In the genomic region with DNA sequence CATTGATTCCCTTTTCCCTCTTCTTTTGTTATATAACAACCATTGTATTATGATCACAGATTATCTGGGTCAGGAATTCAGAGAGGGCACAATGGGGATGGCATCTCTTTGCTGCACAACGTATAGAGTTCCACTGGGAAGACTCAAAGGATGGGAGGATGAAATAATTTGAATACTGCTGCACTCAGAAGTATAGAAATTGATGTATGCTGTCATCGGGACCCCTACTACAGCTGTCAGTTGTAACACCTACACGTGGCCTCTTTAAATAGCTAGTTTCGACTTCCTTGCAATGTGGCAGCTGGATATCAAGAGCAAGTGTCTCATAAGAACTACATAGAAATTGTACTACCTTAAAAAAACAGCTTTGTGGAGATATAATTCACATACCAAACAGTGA, we compare ENCODE assay signal across 23 cellular contexts.
A peak's percentile ranks its signal among the peaks of the same experiment; 100 is the strongest.
DNase-seq lines count a peak whose midpoint lies in the region; ATAC-seq and TF ChIP-seq lines count a peak whose summit lies in the region.
"Had no signal": no experiment of that assay in that cellular context is flagged by ENCODE, and none has a peak within 500 bp of the region (broad histone marks: within the 10 kb centered on the region; RNA-seq: fewer than 3 reads in every experiment).

No MANE protein-coding gene starts in this region.

- H3K79me2 ChIP-seq in OCI-LY1 (ENCODE audit: insufficient read depth, low read length) (no peaks in the 10 kb centered on the region), neural cell (replicated peaks; ENCODE audit: insufficient read depth, low read length) (no peaks in the 10 kb centered on the region)

- no peak for TF ChIP-seq RAD21 in neural cell (conservative IDR thresholded peaks at IDR 0.05)

- no peak overlapping the region for H3K4me3 Mint-ChIP-seq in naive thymus-derived CD4-positive, alpha-beta T cell
- H3K4me3 Mint-ChIP-seq: CD14-positive monocyte; CD4-positive, alpha-beta memory T cell; CD4-positive, CD25-positive, alpha-beta regulatory T cell; CD8-positive, alpha-beta memory T cell had no signal

- H3K4me2 ChIP-seq in OCI-LY1 (ENCODE audit: low read length) (no peak overlapping the region), neural cell (ENCODE audit: low read length) (peak overlapping the region; percentile 1)
- H3K4me2 ChIP-seq: BLaER1 had no signal

- H3K9me3 ChIP-seq in OCI-LY1 (ENCODE audit: low read length) (no peaks in the 10 kb centered on the region), neural cell (ENCODE audit: low read length) (no peaks in the 10 kb centered on the region)
- H3K9me3 ChIP-seq in naive thymus-derived CD4-positive, alpha-beta T cell (ENCODE audit: control insufficient read depth in 2 of 3, low read length in 3 of 3), result no peaks in the 10 kb centered on the region
- H3K9me3 ChIP-seq: BE2C, BLaER1 had no signal

- H3K27me3 Mint-ChIP-seq in naive thymus-derived CD4-positive, alpha-beta T cell, result no peaks in the 10 kb centered on the region
- H3K27me3 Mint-ChIP-seq: CD4-positive, CD25-positive, alpha-beta regulatory T cell; CD8-positive, alpha-beta memory T cell had no signal

- H3K4me1 ChIP-seq in OCI-LY1 (ENCODE audit: insufficient read depth, low read length, severe bottlenecking), result peaks cover 12% of the 10 kb centered on the region
- no peaks in the 10 kb centered on the region for H3K4me1 ChIP-seq in naive thymus-derived CD4-positive, alpha-beta T cell (ENCODE audit: control insufficient read depth in 2 of 2, insufficient read depth in 2 of 2, low read length in 2 of 2)
- H3K4me1 ChIP-seq: BE2C, BLaER1 had no signal

- H3K27ac ChIP-seq in OCI-LY1 (ENCODE audit: low read depth, low read length, poor library complexity, severe bottlenecking) (no peak overlapping the region), neural cell (ENCODE audit: low read length) (peak overlapping the region; percentile 72)
- H3K27ac ChIP-seq in naive thymus-derived CD4-positive, alpha-beta T cell (ENCODE audit: low read depth, low read length), result no peak overlapping the region
- H3K27ac ChIP-seq: BLaER1 had no signal

- no peaks in the 10 kb centered on the region for H3K36me3 Mint-ChIP-seq in naive thymus-derived CD4-positive, alpha-beta T cell
- H3K36me3 Mint-ChIP-seq: CD14-positive monocyte; CD4-positive, alpha-beta memory T cell; CD4-positive, CD25-positive, alpha-beta regulatory T cell; CD8-positive, alpha-beta memory T cell had no signal

- H4K20me1 ChIP-seq in OCI-LY1 (ENCODE audit: insufficient read depth, low read length), result no peaks in the 10 kb centered on the region
- no peaks in the 10 kb centered on the region for H4K20me1 ChIP-seq in neural cell (ENCODE audit: insufficient read depth)
- H4K20me1 ChIP-seq: BLaER1 had no signal

- H3K27me3 ChIP-seq in OCI-LY1 (ENCODE audit: insufficient read depth, low read length) (no peaks in the 10 kb centered on the region), neural cell (ENCODE audit: insufficient read depth, low read depth, low read length) (no peaks in the 10 kb centered on the region)
- H3K27me3 ChIP-seq in naive thymus-derived CD4-positive, alpha-beta T cell (ENCODE audit: control insufficient read depth in 2 of 2, insufficient read depth in 2 of 2, low read length in 2 of 2), result no peaks in the 10 kb centered on the region
- H3K27me3 ChIP-seq: BE2C, BLaER1 had no signal

- peak; percentile 70 for TF ChIP-seq EP300 in neural cell (conservative IDR thresholded peaks at IDR 0.05; ENCODE audit: poor library complexity, severe bottlenecking)

- POLR2A ChIA-PET in naive thymus-derived CD4-positive, alpha-beta T cell (lab: Charles Lee), result no interaction called here

- no peaks in the 10 kb centered on the region for H3K4me1 Mint-ChIP-seq in naive thymus-derived CD4-positive, alpha-beta T cell
- H3K4me1 Mint-ChIP-seq: CD14-positive monocyte; CD4-positive, alpha-beta memory T cell; CD4-positive, CD25-positive, alpha-beta regulatory T cell; CD8-positive, alpha-beta memory T cell had no signal

- H3K4me3 ChIP-seq in OCI-LY1 (ENCODE audit: low read depth, low read length, poor library complexity, severe bottlenecking) (no peak overlapping the region), neural cell (ENCODE audit: low read length) (no peak overlapping the region)
- H3K4me3 ChIP-seq in naive thymus-derived CD4-positive, alpha-beta T cell (ENCODE audit: low read length), result no peak overlapping the region
- H3K4me3 ChIP-seq: BLaER1, GM12878 had no signal

- CTCF ChIA-PET in naive thymus-derived CD4-positive, alpha-beta T cell (lab: Charles Lee), result no interaction called here

- H2AFZ ChIP-seq in OCI-LY1 (ENCODE audit: low read length) (0 out of 2 replicates have a peak overlapping the region, but pooled peaks have one; percentile 16), neural cell (ENCODE audit: low read depth, low read length) (no peak overlapping the region)

- intact Hi-C loops in naive thymus-derived CD4-positive, alpha-beta T cell (cut with micrococcal nuclease), result no loop called here

- no peak for ATAC-seq in naive thymus-derived CD4-positive, alpha-beta T cell
- no peak for ATAC-seq in activated CD4-positive, CD25-positive, alpha-beta regulatory T cell treated with anti-CD3 and anti-CD28 coated beads, Interleukin-2, amount 50 U/mL, for 24 hours
- ATAC-seq: GM12878 had no signal

- no peak overlapping the region for H3K27ac Mint-ChIP-seq in naive thymus-derived CD4-positive, alpha-beta T cell
- H3K27ac Mint-ChIP-seq: CD4-positive, alpha-beta memory T cell; CD4-positive, CD25-positive, alpha-beta regulatory T cell; CD8-positive, alpha-beta memory T cell had no signal

- TF ChIP-seq CTCF in OCI-LY1 (IDR thresholded peaks at IDR 0.05; ENCODE audit: low read length), result no peak
- TF ChIP-seq CTCF in neural cell (IDR thresholded peaks at IDR 0.05; ENCODE audit: poor library complexity, severe bottlenecking), result no peak

- H3K36me3 ChIP-seq in OCI-LY1 (ENCODE audit: insufficient read depth, low read length) (no peaks in the 10 kb centered on the region), neural cell (ENCODE audit: insufficient read depth, low read length) (no peaks in the 10 kb centered on the region)
- H3K36me3 ChIP-seq in naive thymus-derived CD4-positive, alpha-beta T cell (ENCODE audit: control insufficient read depth in 2 of 3, insufficient read depth in 3 of 3, low read length in 3 of 3), result no peaks in the 10 kb centered on the region
- H3K36me3 ChIP-seq: BE2C, BLaER1 had no signal

- no peaks in the 10 kb centered on the region for H3F3A ChIP-seq in OCI-LY1 (ENCODE audit: insufficient read depth, low read length)
- H3F3A ChIP-seq in neural cell (ENCODE audit: insufficient read depth, low read length, poor library complexity, severe bottlenecking), result peaks cover 3% of the 10 kb centered on the region

- H3K9me2 ChIP-seq in OCI-LY1 (ENCODE audit: low read depth, low read length) (no peaks in the 10 kb centered on the region), neural cell (ENCODE audit: insufficient read depth, low read length) (no peaks in the 10 kb centered on the region)

- DNase-seq in naive thymus-derived CD4-positive, alpha-beta T cell, result no peak
- DNase-seq in activated effector memory CD4-positive, alpha-beta T cell treated with anti-CD3 and anti-CD28 coated beads, Interleukin-2, amount 50 U/mL, for 16 hours, result no peak
- DNase-seq: 8988T; ACHN; BE2C; C1 segment of cervical spinal cord; CD4-positive, alpha-beta memory T cell; CD4-positive, CD25-positive, alpha-beta regulatory T cell; CD8-positive, alpha-beta memory T cell; COR-L47; DMS 273 treated with DMSO at 0.1 percent for 48 hours; DMS153; DMS53; DMS79; DND-41; EL; GDM1 had no signal

- H3K9ac ChIP-seq in OCI-LY1 (ENCODE audit: low read length) (no peak overlapping the region), neural cell (ENCODE audit: low read length) (no peak overlapping the region)
- H3K9ac ChIP-seq: BLaER1 had no signal

- H3K9me3 Mint-ChIP-seq in naive thymus-derived CD4-positive, alpha-beta T cell, result no peaks in the 10 kb centered on the region
- H3K9me3 Mint-ChIP-seq: CD4-positive, alpha-beta memory T cell; CD4-positive, CD25-positive, alpha-beta regulatory T cell; CD8-positive, alpha-beta memory T cell had no signal

TF ChIP-seq in neural cell, 6 proteins besides CTCF, POLR2A, EP300 and RAD21:
- TF ChIP-seq MXI1 (conservative IDR thresholded peaks at IDR 0.05; ENCODE audit: poor library complexity, severe bottlenecking) (peak; percentile 53), SMC3 (conservative IDR thresholded peaks at IDR 0.05; ENCODE audit: poor library complexity) (no peak), TAF1 (IDR thresholded peaks at IDR 0.05; ENCODE audit: low read depth) (no peak), REST (IDR thresholded peaks at IDR 0.05; ENCODE audit: borderline replicate concordance) (peak; percentile 52), EZH2 (IDR thresholded peaks at IDR 0.05; ENCODE audit: borderline replicate concordance, insufficient read depth, low read length, poor library complexity, severe bottlenecking) (no peak), POLR2AphosphoS5 (IDR thresholded peaks at IDR 0.05) (peak; percentile 45)
